11 cellular contexts compared by ENCODE assay signal in the genomic region with DNA sequence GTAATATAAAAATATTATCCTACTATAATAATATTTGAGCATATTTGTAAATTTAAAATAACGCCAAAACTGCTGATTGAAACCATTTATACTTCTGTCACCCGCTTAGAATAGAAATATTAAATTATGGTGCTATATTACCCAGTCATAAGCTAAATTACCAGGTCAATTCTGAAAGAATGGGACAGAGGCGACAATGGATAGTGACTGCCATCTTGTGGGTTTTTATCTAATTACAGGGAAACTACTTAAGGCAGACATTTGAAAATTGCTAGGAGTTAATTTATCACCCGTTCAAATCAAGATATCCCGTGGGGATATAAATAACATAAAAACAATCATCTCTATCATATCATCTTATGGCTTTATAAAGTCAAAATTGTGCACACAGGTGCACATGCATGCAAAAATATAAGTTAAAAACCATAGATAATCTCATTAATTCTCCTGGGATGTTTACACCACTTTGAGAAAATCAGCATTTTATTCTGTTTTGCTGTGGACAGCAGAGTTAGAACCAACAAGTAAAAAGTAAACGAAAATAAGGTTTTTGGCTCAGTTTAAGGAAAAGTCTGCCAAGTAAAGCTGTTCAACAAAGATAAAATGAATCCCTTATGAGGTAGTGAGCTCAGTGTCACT. TPM values are rescaled to one million over a fixed set of nuclear protein-coding genes. Genes with fewer than 3 reads are reported as not detected.
DNase-seq lines count a peak whose midpoint lies in the region; ATAC-seq and TF ChIP-seq lines count a peak whose summit lies in the region.
"Had no signal": no experiment of that assay in that cellular context is flagged by ENCODE, and none has a peak within 500 bp of the region (broad histone marks: within the 10 kb centered on the region; RNA-seq: fewer than 3 reads in every experiment).

No MANE protein-coding gene starts in this region.

- no peak for ATAC-seq in GM18861 (IDR thresholded peaks at IDR 0.05; ENCODE audit: unreplicated experiment)

- H3K9me3 Mint-ChIP-seq in HFFc6, result no peaks in the 10 kb centered on the region
- no peaks in the 10 kb centered on the region for H3K9me3 Mint-ChIP-seq in glutamatergic neuron (ENCODE audit: unreplicated experiment)

- intact Hi-C loops in vagina (cut with DNase I), result no loop called here

- H3K4me3 ChIP-seq in vagina, result no peak overlapping the region
- H3K4me3 ChIP-seq: sigmoid colon, transverse colon had no signal

- no peaks in the 10 kb centered on the region for H3K27me3 ChIP-seq in vagina
- H3K27me3 ChIP-seq: sigmoid colon had no signal

- H3K27me3 Mint-ChIP-seq in HFFc6 (ENCODE audit: insufficient read depth) (peaks cover 2% of the 10 kb centered on the region; the same call in 1 of the 2 replicates), glutamatergic neuron (ENCODE audit: unreplicated experiment) (peaks cover 1% of the 10 kb centered on the region)

- H3K36me3 ChIP-seq in vagina, result no peaks in the 10 kb centered on the region
- H3K36me3 ChIP-seq: sigmoid colon, transverse colon had no signal

- H3K9me3 ChIP-seq in vagina, result no peaks in the 10 kb centered on the region
- H3K9me3 ChIP-seq: sigmoid colon, transverse colon had no signal

- H3K27ac ChIP-seq in caudate nucleus (ENCODE audit: low read depth, low read length), result no peak overlapping the region
- no peak overlapping the region for H3K27ac ChIP-seq in vagina
- H3K27ac ChIP-seq: sigmoid colon, transverse colon had no signal

- TF ChIP-seq CTCF in HFFc6 (IDR thresholded peaks at IDR 0.05) (peak; percentile 76), glutamatergic neuron (IDR thresholded peaks at IDR 0.05; ENCODE audit: partially characterized antibody, unreplicated experiment) (peak; percentile 70), vagina (IDR thresholded peaks at IDR 0.05) (peak in 1 of 3 experiments; percentile 19)

- peaks cover 25% of the 10 kb centered on the region for H3K4me1 Mint-ChIP-seq in HFFc6 (ENCODE audit: low read depth)
- no peaks in the 10 kb centered on the region for H3K4me1 Mint-ChIP-seq in glutamatergic neuron (ENCODE audit: low read depth, unreplicated experiment)

- peak; percentile 18 for DNase-seq in CD1c-positive myeloid dendritic cell (ENCODE audit: extremely low spot score)
- DNase-seq in HFFc6, result peak; percentile 3
- peak; percentile 28 for DNase-seq in SKM-1 (lab: John Stamatoyannopoulos, UW; ENCODE audit: unreplicated experiment)
- DNase-seq in glutamatergic neuron, result no peak
- no peak for DNase-seq in caudate nucleus (lab: John Stamatoyannopoulos, UW)
- DNase-seq in vagina (ENCODE audit: extremely low spot score in 2 of 2), result no peak
- no peak for DNase-seq in activated T-cell treated with anti-CD3 and anti-CD28 coated beads for 4 hours
- DNase-seq: effector memory CD4-positive, alpha-beta T cell; sigmoid colon; transverse colon had no signal

- no peaks in the 10 kb centered on the region for H3K36me3 Mint-ChIP-seq in HFFc6 (ENCODE audit: low read depth)
- H3K36me3 Mint-ChIP-seq in glutamatergic neuron (ENCODE audit: unreplicated experiment), result no peaks in the 10 kb centered on the region

- H3K4me3 Mint-ChIP-seq in HFFc6 (no peak overlapping the region), glutamatergic neuron (ENCODE audit: unreplicated experiment) (no peak overlapping the region)

- no peak overlapping the region for H3K27ac Mint-ChIP-seq in HFFc6
- H3K27ac Mint-ChIP-seq in glutamatergic neuron (ENCODE audit: unreplicated experiment), result no peak overlapping the region

- TF ChIP-seq POLR2A in vagina (IDR thresholded peaks at IDR 0.05), result no peak

- no peaks in the 10 kb centered on the region for H3K4me1 ChIP-seq in vagina
- H3K4me1 ChIP-seq: sigmoid colon, transverse colon had no signal

RNA-seq across cellular contexts. Expression of a gene that starts 41.3 kb away (rescaled TPM):
- under 1 TPM in 2 of 6 experiments, not detected in 4; 0.05 to 0.09 TPM for total RNA-seq in HFFc6 (2021; fragmentation: NEBNext Ultra II Directional; extraction: Animal tissue kit (Norgen Biotek cat#: 25700))
- total RNA-seq in glutamatergic neuron (ENCODE audit: unreplicated experiment) (not detected), vagina (10.6 TPM)

RNA-seq across cellular contexts. Expression of a gene that starts 52.2 kb away (rescaled TPM):
- total RNA-seq in HFFc6 (2021; fragmentation: NEBNext Ultra II Directional; extraction: Animal tissue kit (Norgen Biotek cat#: 25700)), result 1 to 10 TPM; 3.0 to 4.6 (median 3.3) TPM
- total RNA-seq in glutamatergic neuron (ENCODE audit: unreplicated experiment), result 0.10 TPM
- 2.5 TPM for total RNA-seq in vagina

Comparison
In these comparisons a context has a peak if more than half of its experiments do, and no peak if none do; other contexts are left out.
1. DNase-seq: peak in CD1c-positive myeloid dendritic cell (single experiment), HFFc6 (single experiment) and SKM-1 (single experiment); none in glutamatergic neuron (single experiment), caudate nucleus (0 of 61), vagina (0 of 2) and activated T-cell treated with anti-CD3 and anti-CD28 coated beads for 4 hours (single experiment).
2. RNA of a gene that starts 41.3 kb away (total RNA-seq): 10.6 TPM in vagina (single experiment); 0.05 to 0.09 TPM in HFFc6 and not detected in glutamatergic neuron (single experiment); every median in the first group is over 10 times any median in the second.